In the genomic region with DNA sequence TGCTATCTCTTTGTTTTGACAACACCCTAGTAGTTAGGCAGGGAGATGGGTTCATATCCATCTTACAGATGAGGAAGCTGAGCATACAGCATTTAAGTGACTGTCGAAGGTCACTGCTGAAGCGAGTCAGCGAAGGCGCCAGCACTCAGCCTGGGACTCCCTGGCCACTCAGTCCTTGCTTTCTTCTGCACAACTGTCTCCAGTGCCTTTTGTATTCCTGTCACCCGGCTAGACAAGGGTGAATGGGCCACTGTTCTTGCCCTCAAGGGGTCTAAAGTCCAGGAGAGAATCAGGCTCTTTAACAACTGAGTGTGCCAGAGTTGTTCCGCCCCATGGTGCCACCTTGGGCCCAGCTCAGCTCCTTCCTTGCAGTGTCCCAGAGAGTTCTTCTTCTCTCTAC, we compare ENCODE assay signal across 12 cellular contexts.
"Had no signal": no experiment of that assay in that cellular context is flagged by ENCODE, and none has a peak within 500 bp of the region (broad histone marks: within the 10 kb centered on the region; RNA-seq: fewer than 3 reads in every experiment).

No MANE protein-coding gene starts in this region.

- H3K9me3 ChIP-seq: heart right ventricle had no signal

- H3K4me3 ChIP-seq: heart right ventricle, smooth muscle cell had no signal

- H3K36me3 ChIP-seq: heart right ventricle had no signal

- H3K4me2 ChIP-seq: smooth muscle cell had no signal

- H3K27ac ChIP-seq: heart right ventricle had no signal

- ATAC-seq: heart right ventricle; left ventricle myocardium superior; stimulated activated effector memory CD8-positive, alpha-beta T cell treated with anti-CD3 and anti-CD28 coated beads, Interleukin-12 subunit alpha, Interleukin-12 subunit beta, amount 100 ng/mL, for 72 hours had no signal

- DNase-seq: activated CD4-positive, alpha-beta T cell treated with anti-CD3 and anti-CD28 coated beads for 1 hour; activated CD4-positive, alpha-beta T cell treated with anti-CD3 and anti-CD28 coated beads, Interleukin-2, amount 50 U/mL, for 48 hours; activated gamma-delta T cell; activated T-cell treated with anti-CD3 and anti-CD28 coated beads, Interleukin-2, amount 50 U/mL, for 48 hours; heart right ventricle; islet precursor cell; left ventricle myocardium superior; mesendoderm; posterior cingulate gyrus; T-helper 9 cell had no signal
